Comparison of ENCODE assay signal across 19 cellular contexts in genomic region chr17:40984226-40984625, GRCh38. TPM values are rescaled to one million over a fixed set of nuclear protein-coding genes. Genes with fewer than 3 reads are reported as not detected.
DNase-seq lines count a peak whose midpoint lies in the region; ATAC-seq and TF ChIP-seq lines count a peak whose summit lies in the region.
"Had no signal": no experiment of that assay in that cellular context is flagged by ENCODE, and none has a peak within 500 bp of the region (broad histone marks: within the 10 kb centered on the region; RNA-seq: fewer than 3 reads in every experiment).

Gene KRT40 (minus strand): TSS chr17:40984326. CDS start chr17:40984273, 53 bp downstream.

- no peaks in the 10 kb centered on the region for H3K27me3 ChIP-seq in GM23338 (ENCODE audit: insufficient read depth)
- no peaks in the 10 kb centered on the region for H3K27me3 ChIP-seq in osteoblast (ENCODE audit: insufficient read depth, low read length)

- H3K4me1 Mint-ChIP-seq in GM23338 (peaks cover 11% of the 10 kb centered on the region; the same call in 2 of the 3 replicates), endothelial cell (ENCODE audit: unreplicated experiment) (peaks cover 19% of the 10 kb centered on the region)
- H3K4me1 Mint-ChIP-seq: CD4-positive, alpha-beta memory T cell had no signal

- H4K20me1 ChIP-seq in GM23338 (replicated peaks; ENCODE audit: insufficient read depth) (no peaks in the 10 kb centered on the region), osteoblast (ENCODE audit: insufficient read depth, low read length) (no peaks in the 10 kb centered on the region)

- H3K27me3 Mint-ChIP-seq in GM23338 (ENCODE audit: insufficient read depth, low read depth, poor library complexity) (peaks cover 9% of the 10 kb centered on the region), endothelial cell (ENCODE audit: unreplicated experiment) (no peaks in the 10 kb centered on the region)

- no peaks in the 10 kb centered on the region for H3K79me2 ChIP-seq in GM23338 (replicated peaks; ENCODE audit: insufficient read depth)
- no peaks in the 10 kb centered on the region for H3K79me2 ChIP-seq in osteoblast (ENCODE audit: insufficient read depth, low read length)

- H3K36me3 Mint-ChIP-seq in GM23338 (ENCODE audit: low read depth) (no peaks in the 10 kb centered on the region), endothelial cell (ENCODE audit: low read depth, unreplicated experiment) (no peaks in the 10 kb centered on the region)
- H3K36me3 Mint-ChIP-seq: CD4-positive, alpha-beta memory T cell had no signal

- TF ChIP-seq CTCF in GM23338 (conservative IDR thresholded peaks at IDR 0.05; ENCODE audit: low read depth in 2 of 2) (no peak), endothelial cell (IDR thresholded peaks at IDR 0.05; ENCODE audit: unreplicated experiment) (no peak), osteoblast (IDR thresholded peaks at IDR 0.05; ENCODE audit: extremely low read depth, low read depth, low read length) (no peak)

- no peak within 1 kb of the TSS for H3K4me3 ChIP-seq in GM23338
- no peak within 1 kb of the TSS for H3K4me3 ChIP-seq in osteoblast (ENCODE audit: insufficient read depth, low read length)
- H3K4me3 ChIP-seq: A549, HAP-1 had no signal

- ATAC-seq in GM23338 (no peak), GM21786 (IDR thresholded peaks at IDR 0.05; ENCODE audit: unreplicated experiment) (no peak)

- H3K9me3 ChIP-seq in osteoblast (ENCODE audit: low read depth, low read length) = no peaks in the 10 kb centered on the region
- H3K9me3 ChIP-seq: A549, HAP-1 had no signal

- peak within 1 kb of the TSS; percentile 52; the same call in 1 of the 2 replicates for H2AFZ ChIP-seq in GM23338
- peak within 1 kb of the TSS; percentile 40 for H2AFZ ChIP-seq in osteoblast (ENCODE audit: low read length)

- H3K36me3 ChIP-seq in GM23338 (ENCODE audit: insufficient read depth) = no peaks in the 10 kb centered on the region
- no peaks in the 10 kb centered on the region for H3K36me3 ChIP-seq in osteoblast (ENCODE audit: insufficient read depth, low read length)
- H3K36me3 ChIP-seq: HAP-1 had no signal

- H3K9me2 ChIP-seq in GM23338 (ENCODE audit: insufficient read depth) = no peaks in the 10 kb centered on the region

- H3K9me3 Mint-ChIP-seq in GM23338 = no peaks in the 10 kb centered on the region
- no peaks in the 10 kb centered on the region for H3K9me3 Mint-ChIP-seq in endothelial cell (ENCODE audit: unreplicated experiment)
- H3K9me3 Mint-ChIP-seq: CD4-positive, alpha-beta memory T cell had no signal

- H3K4me2 ChIP-seq in GM23338 = no peak within 1 kb of the TSS
- no peak within 1 kb of the TSS for H3K4me2 ChIP-seq in osteoblast (ENCODE audit: insufficient read depth, low read length)
- H3K4me2 ChIP-seq: A549 had no signal

- H3K27ac ChIP-seq in GM23338 (ENCODE audit: low read depth) (no peak within 1 kb of the TSS), osteoblast (ENCODE audit: low read depth, low read length) (no peak within 1 kb of the TSS)
- H3K27ac ChIP-seq: A549 had no signal

- H3K4me3 Mint-ChIP-seq in GM23338 = no peak within 1 kb of the TSS
- no peak within 1 kb of the TSS for H3K4me3 Mint-ChIP-seq in endothelial cell (ENCODE audit: unreplicated experiment)
- H3K4me3 Mint-ChIP-seq: CD4-positive, alpha-beta memory T cell had no signal

- H3F3A ChIP-seq in GM23338 (replicated peaks; ENCODE audit: low read depth) = no peaks in the 10 kb centered on the region

- no peak within 1 kb of the TSS for H3K27ac Mint-ChIP-seq in GM23338
- H3K27ac Mint-ChIP-seq in endothelial cell (ENCODE audit: unreplicated experiment) = peak within 1 kb of the TSS; percentile 21
- H3K27ac Mint-ChIP-seq: CD4-positive, alpha-beta memory T cell had no signal

- 0 out of 2 replicates have a peak, but pooled peaks cover 3% of the 10 kb centered on the region for H3K4me1 ChIP-seq in GM23338 (ENCODE audit: insufficient read depth)
- H3K4me1 ChIP-seq in osteoblast (ENCODE audit: insufficient read depth, low read length) = peaks cover 9% of the 10 kb centered on the region
- H3K4me1 ChIP-seq: A549, HAP-1 had no signal

- DNase-seq in GM23338 (ENCODE audit: low spot score) (no peak), RPMI8226 (peak; percentile 62), endothelial cell (ENCODE audit: low spot score) (no peak), osteoblast (ENCODE audit: insufficient read length, low spot score, missing footprints) (no peak), putamen (ENCODE audit: low spot score) (no peak)
- DNase-seq in activated T-cell treated with anti-CD3 and anti-CD28 coated beads, Interleukin-2, amount 50 U/mL, for 48 hours = no peak
- DNase-seq: 8988T; ACHN; C1 segment of cervical spinal cord; Calu3; CD4-positive, alpha-beta memory T cell; COR-L47; GF-D8 had no signal

TF ChIP-seq in GM23338, 12 proteins besides CTCF, POLR2A, EP300 and RAD21 (continues in another document):
- TF ChIP-seq EZH2 (IDR thresholded peaks at IDR 0.05; ENCODE audit: low read depth, unreplicated experiment) = no peak
- TF ChIP-seq NANOG (IDR thresholded peaks at IDR 0.05; ENCODE audit: borderline replicate concordance) = no peak
- no peak for TF ChIP-seq JUNB (IDR thresholded peaks at IDR 0.05; ENCODE audit: unreplicated experiment)
- TF ChIP-seq CREB1 (CRISPR knock-in tag; IDR thresholded peaks at IDR 0.05; ENCODE audit: low read depth) = no peak
- no peak for TF ChIP-seq REST (IDR thresholded peaks at IDR 0.05; ENCODE audit: unreplicated experiment)
- no peak for TF ChIP-seq ZNF331 (CRISPR knock-in tag; IDR thresholded peaks at IDR 0.05; ENCODE audit: low read depth)
- no peak for TF ChIP-seq POLR2AphosphoS5 (IDR thresholded peaks at IDR 0.05; ENCODE audit: low read depth)
- no peak for TF ChIP-seq ETS1 (IDR thresholded peaks at IDR 0.05)
- no peak for TF ChIP-seq ZNF114 (CRISPR knock-in tag; IDR thresholded peaks at IDR 0.05)
- TF ChIP-seq EZH2phosphoT487 (IDR thresholded peaks at IDR 0.05; ENCODE audit: unreplicated experiment) = no peak
- no peak for TF ChIP-seq STAT1 (IDR thresholded peaks at IDR 0.05; ENCODE audit: unreplicated experiment)

RNA-seq across cellular contexts. Expression of gene KRT40, which starts in this region (rescaled TPM):
- not detected in 2 replicates for total RNA-seq in GM23338 (2014; rRNA removed; shearing (Covaris generic))
- polyA plus RNA-seq in GM23338 (2016; fragmentation: Nextera tagmentation; extraction: Ambion mirVana) = not detected in 2 replicates
- not detected for total RNA-seq in endothelial cell (ENCODE audit: unreplicated experiment)
- total RNA-seq in osteoblast = under 0.01 TPM in 1 of 2 replicates, not detected in the other
- total RNA-seq: Calu3; CD4-positive, alpha-beta memory T cell; Daoy; G401 had no signal
- polyA plus RNA-seq: A549; BJ; CD4-positive, alpha-beta memory T cell had no signal
